ENCODE assay signal across 8 cellular contexts in the genomic region with DNA sequence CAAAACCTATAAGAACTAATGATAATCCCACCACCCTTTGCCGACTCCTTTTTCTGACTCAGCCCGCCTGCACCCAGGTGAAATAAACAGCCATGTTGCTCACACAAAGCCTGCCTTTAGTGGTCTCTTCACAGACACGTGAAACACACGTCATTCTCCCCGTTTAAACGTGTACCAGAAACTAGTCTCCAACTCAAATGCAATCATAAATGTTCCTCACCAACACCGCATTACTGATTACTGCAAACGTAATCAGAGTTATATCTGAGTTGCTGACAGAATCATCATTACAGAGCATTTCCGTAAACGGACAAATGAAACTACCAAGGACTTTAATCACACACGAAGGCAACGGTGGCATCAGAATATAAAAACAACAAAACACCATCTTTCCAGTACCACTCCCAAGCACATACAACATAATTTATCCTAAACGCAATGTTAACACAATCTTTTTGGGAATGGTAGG. TPM values are rescaled to one million over a fixed set of nuclear protein-coding genes. Genes with fewer than 3 reads are reported as not detected.
DNase-seq lines count a peak whose midpoint lies in the region; ATAC-seq and TF ChIP-seq lines count a peak whose summit lies in the region.

No MANE protein-coding gene starts in this region.

- DNase-seq in NCI-H2171 treated with DMSO at 0.1 percent for 48 hours (lab: John Stamatoyannopoulos, UW) (peak; percentile 11), NCI-H2171 (lab: John Stamatoyannopoulos, UW) (no peak), NCI-H748 (lab: John Stamatoyannopoulos, UW; ENCODE audit: unreplicated experiment) (peak; percentile 57), fibroblast of peridontal ligament (ENCODE audit: extremely low read depth) (peak; percentile 78), progenitor cell of endocrine pancreas (ENCODE audit: low spot score, unreplicated experiment) (no peak), KG1 (lab: John Stamatoyannopoulos, UW) (no peak)
- peak; percentile 39 for DNase-seq in activated T-cell treated with anti-CD3 and anti-CD28 coated beads, Interleukin-2, amount 50 U/mL, for 4 hours

- TF ChIP-seq CTCF in progenitor cell of endocrine pancreas (IDR thresholded peaks at IDR 0.05; ENCODE audit: unreplicated experiment) = no peak

- peak overlapping the region; percentile 94 for H3K4me3 Mint-ChIP-seq in activated T-cell treated with anti-CD3 and anti-CD28 coated beads, Interleukin-2, amount 50 U/mL, for 4 hours
- peak overlapping the region; percentile 99 for H3K4me3 Mint-ChIP-seq in progenitor cell of endocrine pancreas (ENCODE audit: low read depth)

- ATAC-seq in activated T-cell treated with anti-CD3 and anti-CD28 coated beads, Interleukin-2, amount 50 U/mL, for 4 hours = peak; percentile 59 to 60
- no peak for ATAC-seq in HG02678 (IDR thresholded peaks at IDR 0.05; ENCODE audit: unreplicated experiment)

- peak overlapping the region; percentile 100 for H3K27ac Mint-ChIP-seq in progenitor cell of endocrine pancreas

- H3K36me3 Mint-ChIP-seq in activated T-cell treated with anti-CD3 and anti-CD28 coated beads, Interleukin-2, amount 50 U/mL, for 4 hours (ENCODE audit: insufficient read depth) = peaks cover 49% of the 10 kb centered on the region
- peaks cover 27% of the 10 kb centered on the region for H3K36me3 Mint-ChIP-seq in progenitor cell of endocrine pancreas (ENCODE audit: insufficient read depth)

- no peaks in the 10 kb centered on the region for H3K27me3 Mint-ChIP-seq in activated T-cell treated with anti-CD3 and anti-CD28 coated beads, Interleukin-2, amount 50 U/mL, for 4 hours (ENCODE audit: low read depth)
- H3K27me3 Mint-ChIP-seq in progenitor cell of endocrine pancreas = no peaks in the 10 kb centered on the region

- no peaks in the 10 kb centered on the region for H3K9me3 Mint-ChIP-seq in activated T-cell treated with anti-CD3 and anti-CD28 coated beads, Interleukin-2, amount 50 U/mL, for 4 hours
- no peaks in the 10 kb centered on the region for H3K9me3 Mint-ChIP-seq in progenitor cell of endocrine pancreas (ENCODE audit: low read depth)

- H3K4me1 Mint-ChIP-seq in activated T-cell treated with anti-CD3 and anti-CD28 coated beads, Interleukin-2, amount 50 U/mL, for 4 hours (ENCODE audit: low read depth) = peaks cover 53% of the 10 kb centered on the region
- peaks cover 26% of the 10 kb centered on the region for H3K4me1 Mint-ChIP-seq in progenitor cell of endocrine pancreas (ENCODE audit: low read depth)

RNA-seq across cellular contexts. Expression of a gene that starts 1.9 kb away (rescaled TPM):
- total RNA-seq in activated T-cell treated with anti-CD3 and anti-CD28 coated beads, Interleukin-2, amount 50 U/mL, for 4 hours = 100 to 1,000 TPM in 2 of 3 donors, 10 to 100 TPM in 1; 90.1 to 113 (median 108) TPM
- 128 and 129 TPM in 2 replicates for total RNA-seq in progenitor cell of endocrine pancreas

RNA-seq across cellular contexts. Expression of a gene that starts 26.3 kb away (rescaled TPM):
- total RNA-seq in activated T-cell treated with anti-CD3 and anti-CD28 coated beads, Interleukin-2, amount 50 U/mL, for 4 hours = 10 to 100 TPM; 24.1 to 49.3 (median 30.2) TPM
- total RNA-seq in progenitor cell of endocrine pancreas = 65.1 and 71.8 TPM in 2 replicates

RNA-seq across cellular contexts. Expression of a gene that starts 26.6 kb away (rescaled TPM):
- total RNA-seq in activated T-cell treated with anti-CD3 and anti-CD28 coated beads, Interleukin-2, amount 50 U/mL, for 4 hours = 10 to 100 TPM; 18.1 to 25.2 (median 23.6) TPM
- 27.1 and 27.5 TPM in 2 replicates for total RNA-seq in progenitor cell of endocrine pancreas

RNA-seq across cellular contexts. Expression of a gene that starts 50.9 kb away (rescaled TPM):
- 100 to 1,000 TPM; 466 to 484 (median 470) TPM for total RNA-seq in activated T-cell treated with anti-CD3 and anti-CD28 coated beads, Interleukin-2, amount 50 U/mL, for 4 hours
- 246 and 248 TPM in 2 replicates for total RNA-seq in progenitor cell of endocrine pancreas

Comparison
In these comparisons a context has a peak if more than half of its experiments do, and no peak if none do; other contexts are left out.
1. DNase-seq: peak in NCI-H2171 treated with DMSO at 0.1 percent for 48 hours (single experiment), NCI-H748 (single experiment), activated T-cell treated with anti-CD3 and anti-CD28 coated beads, Interleukin-2, amount 50 U/mL, for 4 hours (single experiment) and fibroblast of peridontal ligament (single experiment); none in NCI-H2171 (single experiment), progenitor cell of endocrine pancreas (single experiment) and KG1 (single experiment).